ENCODE assay signal across 8 cellular contexts in the genomic region with DNA sequence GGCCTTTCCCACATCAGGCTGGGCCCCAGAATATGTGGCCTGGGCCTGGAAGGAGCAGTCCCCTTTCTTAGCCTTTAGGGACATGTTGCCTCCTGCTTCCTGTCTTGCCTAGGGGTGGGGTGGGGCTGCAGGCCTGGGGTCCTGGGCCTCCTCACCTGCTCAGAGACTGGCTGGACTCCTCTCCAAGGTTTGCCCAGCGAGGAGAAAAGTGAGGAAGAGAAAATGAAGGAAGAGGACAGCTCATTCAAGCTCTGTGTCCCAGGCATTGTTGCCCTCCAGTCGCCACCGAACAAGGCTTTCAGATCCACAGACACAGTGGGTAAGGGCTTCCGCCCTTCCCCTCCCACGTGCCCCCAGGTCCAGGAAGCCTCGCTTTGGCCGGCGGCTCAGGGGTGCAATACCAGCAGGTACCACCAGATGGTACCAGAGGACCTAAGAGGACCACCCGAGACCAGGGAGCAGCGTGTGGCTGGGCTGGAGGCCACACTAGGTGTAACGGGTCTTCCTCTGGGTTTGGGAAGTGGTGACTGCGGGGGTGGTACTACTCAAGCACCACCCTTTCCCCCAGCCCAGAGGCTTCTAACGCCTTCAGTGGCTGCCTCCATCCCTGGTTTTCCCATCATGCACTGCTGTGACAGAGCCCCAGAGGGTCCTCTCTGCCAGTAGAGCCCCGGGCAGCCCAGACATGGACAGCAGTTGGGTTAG. TPM values are rescaled to one million over a fixed set of nuclear protein-coding genes. Genes with fewer than 3 reads are reported as not detected.
A peak's percentile ranks its signal among the peaks of the same experiment; 100 is the strongest.
DNase-seq lines count a peak whose midpoint lies in the region; ATAC-seq, FAIRE-seq and TF ChIP-seq lines count a peak whose summit lies in the region.

No MANE protein-coding gene starts in this region.

- RAD21 ChIA-PET in GM12878 (lab: Charles Lee; ENCODE audit: unreplicated experiment) = interaction anchor here (0.6 to 6.6 kb wide), 12 partner anchors 9 to 203 kb away, joined by 3 to 86 read pairs (median 4); partner anchors contain the start of gene ITPR3

- H3K36me3 ChIP-seq in GM12878 (ENCODE audit: control insufficient read depth in 2 of 2, insufficient read depth in 2 of 2, low read length in 1 of 2) (no peaks in the 10 kb centered on the region), iPS DF 6.9 (ENCODE audit: control insufficient read depth, insufficient read depth, low read length) (no peaks in the 10 kb centered on the region)

- no peaks in the 10 kb centered on the region for H3K79me2 ChIP-seq in GM12878 (ENCODE audit: control insufficient read depth, insufficient read depth, low read length)

- TF ChIP-seq EP300 in GM12878 (IDR thresholded peaks at IDR 0.05; ENCODE audit: borderline replicate concordance in 1 of 2, control insufficient read depth in 1 of 2, low read depth in 2 of 2, low read length in 2 of 2) = no peak

- no TSS peak for BruUV-seq in GM12878 (replicated peaks; lab: Mats Ljungman, UMichigan)

- no peaks in the 10 kb centered on the region for H3K27me3 ChIP-seq in GM12878 (replicated peaks in 1 of 2; ENCODE audit: control insufficient read depth in 2 of 2, insufficient read depth in 2 of 2, low read length in 1 of 2)
- H3K27me3 ChIP-seq in iPS DF 6.9 (ENCODE audit: control insufficient read depth, insufficient read depth, low read length) = no peaks in the 10 kb centered on the region

- no peaks in the 10 kb centered on the region for H4K20me1 ChIP-seq in GM12878 (ENCODE audit: control insufficient read depth, insufficient read depth)

- H3K27ac ChIP-seq in GM12878 (ENCODE audit: control insufficient read depth, insufficient read depth) = peak overlapping the region; percentile 1; the same call in 1 of the 2 replicates
- H3K27ac ChIP-seq in iPS DF 6.9 (ENCODE audit: low read length) = no peak overlapping the region

- ATAC-seq in HG02571 (IDR thresholded peaks at IDR 0.05; ENCODE audit: unreplicated experiment) = peak; percentile 58
- peak; percentile 82 for ATAC-seq in GM12878
- no peak for ATAC-seq in GM21576 (IDR thresholded peaks at IDR 0.05; ENCODE audit: unreplicated experiment)

- intact Hi-C loops in GM12878 (cut with micrococcal nuclease; ENCODE audit: unreplicated experiment) = loop anchor here (1.0 to 10.0 kb wide), 4 partner anchors 47 to 569 kb away; no protein-coding TSS in a partner anchor

- SMC1A ChIA-PET in GM12878 (lab: Charles Lee; ENCODE audit: uncharacterized antibody, unreplicated experiment) = interaction anchor here (0.7 to 6.9 kb wide), 9 partner anchors 9 to 135 kb away, joined by 3 to 122 read pairs (median 5); partner anchors contain the start of genes UQCC2 and ZBTB9

- CTCF ChIA-PET in GM12878 (lab: Yijun Ruan, JAX) = interaction anchor here (0.5 to 7.6 kb wide), 30 partner anchors 10 to 443 kb away, joined by 3 to 235 read pairs (median 3); partner anchors contain the start of genes CUTA, UQCC2 and ZBTB9

- peak; percentile 48; the same call in 1 of the 2 replicates for TF ChIP-seq POLR2A in GM12878 (IDR thresholded peaks at IDR 0.05; ENCODE audit: low read depth, low read length)

- peak overlapping the region; percentile 30; the same call in 1 of the 2 replicates for H3K4me2 ChIP-seq in GM12878 (ENCODE audit: control insufficient read depth, insufficient read depth)

- TF ChIP-seq RAD21 in GM12878 (IDR thresholded peaks at IDR 0.05; ENCODE audit: insufficient read depth, low read depth, low read length) = peak; percentile 85

- peak overlapping the region; percentile 72 for H2AFZ ChIP-seq in GM12878 (ENCODE audit: control insufficient read depth, low read depth, low read length)

- H3K9ac ChIP-seq in GM12878 (ENCODE audit: control insufficient read depth, insufficient read depth, low read length) = peak overlapping the region; percentile 3; the same call in 1 of the 2 replicates

- 6% methylated on average over 13 of the region's 14 CpGs for whole genome bisulfite sequencing in GM12878 (ENCODE audit: insufficient coverage, insufficient replicate concordance, low lambda C conversion rate, missing lambda C conversion rate)
- no CpG with 5 or more reads among the region's 14 CpGs for WGBS in iPS DF 6.9 (ENCODE audit: insufficient coverage, insufficient read length)

- DNase-seq in ELR (ENCODE audit: low read depth) (peak; percentile 86), NCI-H1694 treated with DMSO at 0.1 percent for 48 hours (lab: John Stamatoyannopoulos, UW) (peak; percentile 41), UCSD-AML1 (lab: John Stamatoyannopoulos, UW; ENCODE audit: unreplicated experiment) (peak; percentile 91), GM12878 (ENCODE audit: low read depth, low spot score) (peak; percentile 70), iPS DF 6.9 (ENCODE audit: low read depth, low spot score) (peak; percentile 79)
- peak; percentile 89 for DNase-seq in stimulated activated CD4-positive, alpha-beta T cell treated with anti-CD3 and anti-CD28 coated beads, Interleukin-12 subunit alpha, Interleukin-12 subunit beta, amount 100 ng/mL, for 4 hours

- peak; percentile 94 for FAIRE-seq in GM12878 (lab: Jason Lieb, UNC)

- peak; percentile 87 to 95 (median 95) for TF ChIP-seq CTCF in GM12878 (IDR thresholded peaks at IDR 0.05 in 2 of 3, conservative IDR thresholded peaks at IDR 0.05 in 1 of 3; ENCODE audit: control insufficient read depth in 2 of 3, extremely low read depth in 1 of 3, insufficient read depth in 1 of 3, low read depth in 3 of 3, low read length in 3 of 3)

- in situ Hi-C loops in GM12878 (cut with MboI) = loop anchor here (5.0 kb wide), 1 partner anchor 117 kb away; no protein-coding TSS in a partner anchor

- POLR2A ChIA-PET in GM12878 (lab: Charles Lee) = interaction anchor here (0.9 to 1.6 kb wide), 5 partner anchors 9 to 123 kb away, joined by 3 to 7 read pairs (median 4); no protein-coding TSS in a partner anchor

- H3K4me3 ChIP-seq in GM12878 = no peak overlapping the region; the same call in 1 of the 2 replicates
- no peak overlapping the region for H3K4me3 ChIP-seq in iPS DF 6.9 (ENCODE audit: low read length)

- H3K4me1 ChIP-seq in GM12878 (ENCODE audit: control insufficient read depth, insufficient read depth, low read length) = peaks cover 23% of the 10 kb centered on the region
- H3K4me1 ChIP-seq in iPS DF 6.9 (ENCODE audit: control insufficient read depth, insufficient read depth, low read length) = peaks cover 9% of the 10 kb centered on the region

- H3K9me3 ChIP-seq in GM12878 (replicated peaks; ENCODE audit: control insufficient read depth, insufficient read depth, low read length) (no peaks in the 10 kb centered on the region), iPS DF 6.9 (ENCODE audit: control insufficient read depth, insufficient read depth, low read length) (no peaks in the 10 kb centered on the region)

TF ChIP-seq in GM12878, 131 proteins besides CTCF, POLR2A, EP300 and RAD21 (continues in another document):
- no peak for TF ChIP-seq CHD2 (IDR thresholded peaks at IDR 0.05; ENCODE audit: borderline replicate concordance, low read depth, low read length)
- TF ChIP-seq FOXK2 (IDR thresholded peaks at IDR 0.05) = no peak
- TF ChIP-seq IKZF2 (IDR thresholded peaks at IDR 0.05) = 0 out of 4 replicates have a peak, but pooled peaks of 1 of the 2 experiments have one; percentile 49
- 0 out of 2 replicates have a peak, but pooled peaks have one; percentile 41 for TF ChIP-seq EED (IDR thresholded peaks at IDR 0.05; ENCODE audit: low read depth)
- no peak for TF ChIP-seq ETV6 (conservative IDR thresholded peaks at IDR 0.05 in 1 of 2, IDR thresholded peaks at IDR 0.05 in 1 of 2; ENCODE audit: borderline replicate concordance in 1 of 2, low read depth in 1 of 2)
- no peak for TF ChIP-seq NFYA (IDR thresholded peaks at IDR 0.05; ENCODE audit: borderline replicate concordance, low read depth, low read length)

RNA-seq across cellular contexts. Expression of gene BAK1, which starts 5.5 kb away (rescaled TPM):
- 12.7 and 16.3 TPM in 2 replicates for total RNA-seq in GM12878 (2013; cell fraction: nucleolus; rRNA removed)
- 9.3 and 9.4 TPM in 2 replicates for total RNA-seq in GM12878 (2014; rRNA removed)
- total RNA-seq in GM12878 (2014; rRNA removed; fragmentation: Illumina TruSeq; extraction: Trizol) = 23.9 and 26.6 TPM in 2 replicates
- 36.7 and 37.6 TPM in 2 replicates for total RNA-seq in GM12878 (2021)
- polyA plus RNA-seq in GM12878 (2011; ENCODE audit: low read depth) = 13.2 TPM
- 18.1 and 31.0 TPM in 2 replicates for polyA plus RNA-seq in GM12878 (2011; rRNA removed)
- 45.3 and 55.6 TPM in 2 replicates for polyA plus RNA-seq in GM12878 (2011; cell fraction: cytosol; rRNA removed)
- polyA plus RNA-seq in GM12878 (2011; cell fraction: nucleus; rRNA removed) = 32.2 and 33.3 TPM in 2 replicates
- 25.8 and 26.9 TPM in 2 replicates for polyA plus RNA-seq in GM12878 (2012)
- polyA plus RNA-seq in GM12878 (2014; fragmentation: Illumina TruSeq; extraction: Trizol) = 14.4 and 28.2 TPM in 2 replicates
- polyA plus RNA-seq in GM12878 (2014; fragmentation: Nextera tagmentation; extraction: Ambion mirVana) = 10 to 100 TPM in 1 of 2 experiments, 1 to 10 TPM in 1; 6.3 to 13.0 TPM
- polyA plus RNA-seq in GM12878 (2014; rRNA removed) = 38.1 and 44.5 TPM in 2 replicates
- polyA plus RNA-seq in GM12878 (2016; fragmentation: Nextera tagmentation; extraction: Ambion mirVana) = 10 to 100 TPM; 65.7 to 65.8 TPM
- polyA minus RNA-seq in GM12878 (2011; rRNA and poly(A)+ RNA removed) = 26.0 and 47.5 TPM in 2 replicates
- polyA minus RNA-seq in GM12878 (2011; cell fraction: cytosol; rRNA and poly(A)+ RNA removed) = 18.6 and 19.3 TPM in 2 replicates
- 8.0 and 12.3 TPM in 2 replicates for polyA minus RNA-seq in GM12878 (2011; cell fraction: nucleus; rRNA and poly(A)+ RNA removed)

RNA-seq across cellular contexts. Expression of gene ITPR3, which starts 35.6 kb away (rescaled TPM):
- total RNA-seq in GM12878 (2013; cell fraction: nucleolus; rRNA removed) = 77.4 and 90.2 TPM in 2 replicates
- total RNA-seq in GM12878 (2014; rRNA removed) = 12.7 and 15.4 TPM in 2 replicates
- 7.6 and 8.3 TPM in 2 replicates for total RNA-seq in GM12878 (2014; rRNA removed; fragmentation: Illumina TruSeq; extraction: Trizol)
- total RNA-seq in GM12878 (2021) = 30.3 and 34.0 TPM in 2 replicates
- 7.4 TPM for polyA plus RNA-seq in GM12878 (2011; ENCODE audit: low read depth)
- polyA plus RNA-seq in GM12878 (2011; rRNA removed) = 7.2 and 15.6 TPM in 2 replicates
- polyA plus RNA-seq in GM12878 (2011; cell fraction: cytosol; rRNA removed) = 16.7 and 18.8 TPM in 2 replicates
- 202 and 205 TPM in 2 replicates for polyA plus RNA-seq in GM12878 (2011; cell fraction: nucleus; rRNA removed)
- 13.1 and 19.2 TPM in 2 replicates for polyA plus RNA-seq in GM12878 (2012)
- 6.7 and 14.6 TPM in 2 replicates for polyA plus RNA-seq in GM12878 (2014; fragmentation: Illumina TruSeq; extraction: Trizol)
- polyA plus RNA-seq in GM12878 (2014; fragmentation: Nextera tagmentation; extraction: Ambion mirVana) = under 1 TPM; 0.32 to 0.44 TPM
- 23.0 and 27.0 TPM in 2 replicates for polyA plus RNA-seq in GM12878 (2014; rRNA removed)
- polyA plus RNA-seq in GM12878 (2016; fragmentation: Nextera tagmentation; extraction: Ambion mirVana) = 1 to 10 TPM; 8.9 to 9.1 TPM
- polyA minus RNA-seq in GM12878 (2011; rRNA and poly(A)+ RNA removed) = 27.9 and 34.0 TPM in 2 replicates
- 12.8 and 14.2 TPM in 2 replicates for polyA minus RNA-seq in GM12878 (2011; cell fraction: cytosol; rRNA and poly(A)+ RNA removed)
- polyA minus RNA-seq in GM12878 (2011; cell fraction: nucleus; rRNA and poly(A)+ RNA removed) = 43.2 and 61.9 TPM in 2 replicates

Comparison
In these comparisons a context has a peak if more than half of its experiments do, and no peak if none do; other contexts are left out.
1. DNase-seq: peak in every context shown above with its lines; median percentile 91 in UCSD-AML1; 89 in stimulated activated CD4-positive, alpha-beta T cell treated with anti-CD3 and anti-CD28 coated beads, Interleukin-12 subunit alpha, Interleukin-12 subunit beta, amount 100 ng/mL, for 4 hours; 86 in ELR; 79 in iPS DF 6.9; 70 in GM12878; 41 in NCI-H1694 treated with DMSO at 0.1 percent for 48 hours.